In genomic region chr5:146884230-146884629, GRCh38 we compare ENCODE assay signal across 18 cellular contexts. TPM values are rescaled to one million over a fixed set of nuclear protein-coding genes. Genes with fewer than 3 reads are reported as not detected.
DNase-seq lines count a peak whose midpoint lies in the region; ATAC-seq, FAIRE-seq and TF ChIP-seq lines count a peak whose summit lies in the region.
"Had no signal": no experiment of that assay in that cellular context is flagged by ENCODE, and none has a peak within 500 bp of the region (broad histone marks: within the 10 kb centered on the region; RNA-seq: fewer than 3 reads in every experiment).

No MANE protein-coding gene starts in this region.

- CTCF ChIA-PET in RWPE1 (lab: Yijun Ruan, JAX), result no interaction called here
- CTCF ChIA-PET in activated CD4-positive, alpha-beta T cell treated with anti-CD3 and anti-CD28 coated beads for 36 hours (lab: Charles Lee), result no interaction called here

- H3K79me2 ChIP-seq in hepatocyte, result no peaks in the 10 kb centered on the region

- POLR2A ChIA-PET in RWPE1 (lab: Yijun Ruan, JAX; ENCODE audit: low non-redundant PET), result no interaction called here
- POLR2A ChIA-PET in activated CD4-positive, alpha-beta T cell treated with anti-CD3 and anti-CD28 coated beads for 36 hours (lab: Charles Lee), result no interaction called here

- H2AFZ ChIP-seq in hepatocyte, result no peak overlapping the region

- H3K9me3 Mint-ChIP-seq in type B pancreatic cell, result no peaks in the 10 kb centered on the region
- H3K9me3 Mint-ChIP-seq in T-helper 2 cell treated with Interferon-gamma antibody and Interleukin-4, amounts not matched to agents 5 μg/mL and 100 μg/mL, for 36 hours, result no peaks in the 10 kb centered on the region
- no peaks in the 10 kb centered on the region for H3K9me3 Mint-ChIP-seq in activated CD4-positive, alpha-beta T cell treated with anti-CD3 and anti-CD28 coated beads for 36 hours (ENCODE audit: low read depth)
- H3K9me3 Mint-ChIP-seq: CD8-positive, alpha-beta T cell had no signal

- H3K4me3 Mint-ChIP-seq in type B pancreatic cell, result peak overlapping the region; percentile 11
- H3K4me3 Mint-ChIP-seq in T-helper 2 cell treated with Interferon-gamma antibody and Interleukin-4, amounts not matched to agents 5 μg/mL and 100 μg/mL, for 36 hours, result no peak overlapping the region
- no peak overlapping the region for H3K4me3 Mint-ChIP-seq in activated CD4-positive, alpha-beta T cell treated with anti-CD3 and anti-CD28 coated beads for 36 hours
- H3K4me3 Mint-ChIP-seq: CD8-positive, alpha-beta T cell had no signal

- intact Hi-C loops in activated CD4-positive, alpha-beta T cell treated with anti-CD3 and anti-CD28 coated beads for 36 hours (cut with DNase I, micrococcal nuclease), result no loop called here

- H3K27me3 Mint-ChIP-seq in type B pancreatic cell, result peaks cover 13% of the 10 kb centered on the region
- peaks cover 35% of the 10 kb centered on the region for H3K27me3 Mint-ChIP-seq in T-helper 2 cell treated with Interferon-gamma antibody and Interleukin-4, amounts not matched to agents 5 μg/mL and 100 μg/mL, for 36 hours (ENCODE audit: low read depth)
- peaks cover 19% of the 10 kb centered on the region for H3K27me3 Mint-ChIP-seq in activated CD4-positive, alpha-beta T cell treated with anti-CD3 and anti-CD28 coated beads for 36 hours

- peaks cover 16% of the 10 kb centered on the region for H3K4me1 Mint-ChIP-seq in type B pancreatic cell (ENCODE audit: unreplicated experiment)
- H3K4me1 Mint-ChIP-seq in T-helper 2 cell treated with Interferon-gamma antibody and Interleukin-4, amounts not matched to agents 5 μg/mL and 100 μg/mL, for 36 hours (ENCODE audit: low read depth), result no peaks in the 10 kb centered on the region
- no peaks in the 10 kb centered on the region for H3K4me1 Mint-ChIP-seq in activated CD4-positive, alpha-beta T cell treated with anti-CD3 and anti-CD28 coated beads for 36 hours

- TF ChIP-seq CTCF in RWPE1 (conservative IDR thresholded peaks at IDR 0.05; ENCODE audit: low read depth) (no peak), bronchial epithelial cell (IDR thresholded peaks at IDR 0.05; ENCODE audit: insufficient read depth, low read length, severe bottlenecking) (no peak), hepatocyte (IDR thresholded peaks at IDR 0.05; ENCODE audit: poor library complexity) (no peak), type B pancreatic cell (conservative IDR thresholded peaks at IDR 0.05) (no peak)

- FAIRE-seq in bronchial epithelial cell (lab: Jason Lieb, UNC), result no peak
- FAIRE-seq: A549, D721Med, GM12892 had no signal

- H3K9me3 ChIP-seq in hepatocyte (ENCODE audit: low read depth), result no peaks in the 10 kb centered on the region
- H3K9me3 ChIP-seq: A549, BE2C had no signal

- H3K27me3 ChIP-seq in bronchial epithelial cell (ENCODE audit: control insufficient read depth, insufficient read depth, low read length) (no peaks in the 10 kb centered on the region), hepatocyte (peaks cover 6% of the 10 kb centered on the region)
- H3K27me3 ChIP-seq: BE2C had no signal

- no peaks in the 10 kb centered on the region for H3K9me2 ChIP-seq in hepatocyte (replicated peaks; ENCODE audit: insufficient read depth)

- 71% methylated on average over 4 of the region's 4 CpGs for WGBS in hepatocyte (ENCODE audit: low lambda C conversion rate, missing lambda C conversion rate)

- DNase-seq in RWPE1 (ENCODE audit: low spot score), result peak; percentile 42
- peak; percentile 74 for DNase-seq in bronchial epithelial cell (ENCODE audit: low read depth)
- DNase-seq in hepatocyte (ENCODE audit: low spot score), result no peak
- DNase-seq in type B pancreatic cell (ENCODE audit: extremely low spot score, unreplicated experiment), result no peak
- DNase-seq in T-helper 2 cell treated with Interferon-gamma antibody and Interleukin-4, amounts not matched to agents 5 μg/mL and 100 μg/mL, for 36 hours (ENCODE audit: low spot score), result no peak
- DNase-seq in activated CD4-positive, alpha-beta T cell treated with anti-CD3 and anti-CD28 coated beads for 36 hours, result no peak
- DNase-seq: BE2C; CD8-positive, alpha-beta T cell; COR-L47; DND-41; GDM1; IMR-90 had no signal

- no peaks in the 10 kb centered on the region for H3K36me3 Mint-ChIP-seq in type B pancreatic cell
- no peaks in the 10 kb centered on the region for H3K36me3 Mint-ChIP-seq in T-helper 2 cell treated with Interferon-gamma antibody and Interleukin-4, amounts not matched to agents 5 μg/mL and 100 μg/mL, for 36 hours (ENCODE audit: low read depth)
- no peaks in the 10 kb centered on the region for H3K36me3 Mint-ChIP-seq in activated CD4-positive, alpha-beta T cell treated with anti-CD3 and anti-CD28 coated beads for 36 hours (ENCODE audit: low read depth)
- H3K36me3 Mint-ChIP-seq: CD8-positive, alpha-beta T cell had no signal

- H3K27ac Mint-ChIP-seq in type B pancreatic cell, result peak overlapping the region; percentile 6
- no peak overlapping the region for H3K27ac Mint-ChIP-seq in T-helper 2 cell treated with Interferon-gamma antibody and Interleukin-4, amounts not matched to agents 5 μg/mL and 100 μg/mL, for 36 hours
- H3K27ac Mint-ChIP-seq in activated CD4-positive, alpha-beta T cell treated with anti-CD3 and anti-CD28 coated beads for 36 hours, result no peak overlapping the region
- H3K27ac Mint-ChIP-seq: CD8-positive, alpha-beta T cell had no signal

- ATAC-seq in activated CD4-positive, alpha-beta T cell treated with anti-CD3 and anti-CD28 coated beads for 36 hours, result no peak
- no peak for ATAC-seq in GM18873 (IDR thresholded peaks at IDR 0.05; ENCODE audit: low FRiP score, unreplicated experiment)
- ATAC-seq: A549; CD8-positive, alpha-beta T cell had no signal

- H3K4me2 ChIP-seq in hepatocyte, result peak overlapping the region; percentile 52
- H3K4me2 ChIP-seq: A549 had no signal

- no peak overlapping the region for H3K4me3 ChIP-seq in bronchial epithelial cell (ENCODE audit: low read depth, low read length)
- no peak overlapping the region for H3K4me3 ChIP-seq in hepatocyte
- H3K4me3 ChIP-seq: A549 had no signal

- H3K27ac ChIP-seq in RWPE1 (no peak overlapping the region), hepatocyte (peak overlapping the region; percentile 66)
- H3K27ac ChIP-seq: A549, C4-2B had no signal

- H4K20me1 ChIP-seq in hepatocyte (ENCODE audit: insufficient read depth, poor library complexity, severe bottlenecking), result no peaks in the 10 kb centered on the region

- H3K36me3 ChIP-seq in bronchial epithelial cell (ENCODE audit: control insufficient read depth, insufficient read depth, low read length) (no peaks in the 10 kb centered on the region), hepatocyte (replicated peaks; ENCODE audit: insufficient read depth, low read depth) (no peaks in the 10 kb centered on the region)
- H3K36me3 ChIP-seq: BE2C had no signal

- peaks cover 13% of the 10 kb centered on the region for H3K4me1 ChIP-seq in hepatocyte (ENCODE audit: insufficient read depth)
- H3K4me1 ChIP-seq: A549, BE2C had no signal

RNA-seq across cellular contexts. Expression of gene PPP2R2B, which starts 5.7 kb away (rescaled TPM):
- total RNA-seq in bronchial epithelial cell (under 0.01 TPM in 1 of 2 replicates, not detected in the other), hepatocyte (2.3 and 4.4 TPM in 2 replicates), type B pancreatic cell (ENCODE audit: low replicate concordance) (18.4 and 29.1 TPM in 2 replicates)
- 3.2 and 5.1 TPM in 2 replicates for polyA plus RNA-seq in hepatocyte
- total RNA-seq in activated CD4-positive, alpha-beta T cell treated with anti-CD3 and anti-CD28 coated beads for 36 hours, result under 1 TPM; 0.40 to 0.85 TPM
- total RNA-seq: IMR-90 had no signal
- polyA plus RNA-seq: A549, AG04450, IMR-90 had no signal

Comparison
In these comparisons a context has a peak if more than half of its experiments do, and no peak if none do; other contexts are left out.
1. DNase-seq: peak in RWPE1 (single experiment) and bronchial epithelial cell (single experiment); none in hepatocyte (single experiment), type B pancreatic cell (single experiment), T-helper 2 cell treated with Interferon-gamma antibody and Interleukin-4, amounts not matched to agents 5 μg/mL and 100 μg/mL, for 36 hours (single experiment) and activated CD4-positive, alpha-beta T cell treated with anti-CD3 and anti-CD28 coated beads for 36 hours (single experiment).